ENCODE assay signal across 20 cellular contexts in genomic region chr1:28021064-28021463, GRCh38.
DNase-seq lines count a peak whose midpoint lies in the region; ATAC-seq, FAIRE-seq and TF ChIP-seq lines count a peak whose summit lies in the region.
"Had no signal": no experiment of that assay in that cellular context is flagged by ENCODE, and none has a peak within 500 bp of the region (broad histone marks: within the 10 kb centered on the region; RNA-seq: fewer than 3 reads in every experiment).

No MANE protein-coding gene starts in this region.

- intact Hi-C loops in activated T-helper 2 cell treated with anti-CD3 and anti-CD28 coated beads, Interferon-gamma antibody, Interleukin-2, Interleukin-4, amounts not matched to agents 10 μg/mL and 5 μg/mL and 100 μg/mL, durations not matched to agents 14 hours and 24 hours and 36 hours (cut with micrococcal nuclease), result no loop called here
- intact Hi-C loops in activated T-helper 1 cell treated with anti-CD3 and anti-CD28 coated beads, Interleukin-12 subunit alpha, Interleukin-12 subunit beta, Interleukin-2, Interleukin-4 antibody, amounts not matched to agents 30 ng/mL and 10 ng/mL and 1 ng/mL, durations not matched to agents 14 hours and 24 hours and 36 hours (cut with micrococcal nuclease), result no loop called here

- H2BK12ac ChIP-seq in mesenchymal stem cell (ENCODE audit: low read length in 2 of 2), result no peak overlapping the region

- H3K4me1 ChIP-seq in mesenchymal stem cell (ENCODE audit: control insufficient read depth, insufficient read depth, low read depth, low read length), result no peaks in the 10 kb centered on the region

- DNase-seq in GM12892 (ENCODE audit: insufficient read length), result no peak
- DNase-seq in KBM-7, result peak; percentile 12
- no peak for DNase-seq in activated T-helper 2 cell treated with anti-CD3 and anti-CD28 coated beads, Interferon-gamma antibody, Interleukin-2, Interleukin-4, amounts not matched to agents 10 μg/mL and 5 μg/mL and 100 μg/mL, durations not matched to agents 14 hours and 24 hours and 36 hours (ENCODE audit: low spot score)
- peak; percentile 30 for DNase-seq in mesenchymal stem cell
- DNase-seq in germinal center (ENCODE audit: low spot score), result no peak
- no peak for DNase-seq in activated T-helper 1 cell treated with anti-CD3 and anti-CD28 coated beads, Interleukin-12 subunit alpha, Interleukin-12 subunit beta, Interleukin-2, Interleukin-4 antibody, amounts not matched to agents 30 ng/mL and 10 ng/mL and 1 ng/mL, durations not matched to agents 14 hours and 24 hours and 36 hours (ENCODE audit: low spot score)
- DNase-seq: activated naive CD4-positive, alpha-beta T cell treated with anti-CD3 and anti-CD28 coated beads for 36 hours; dorsolateral prefrontal cortex; midbrain; NCI-H1092; NCI-H748 treated with DMSO at 0.1 percent for 48 hours; stimulated activated CD4-positive, alpha-beta T cell treated with anti-CD3 and anti-CD28 coated beads, Interleukin-1b, Interleukin-23, amount 100 ng/mL, for 48 hours; T-cell had no signal

- H3K4me1 Mint-ChIP-seq in activated T-helper 2 cell treated with anti-CD3 and anti-CD28 coated beads, Interferon-gamma antibody, Interleukin-2, Interleukin-4, amounts not matched to agents 10 μg/mL and 5 μg/mL and 100 μg/mL, durations not matched to agents 14 hours and 24 hours and 36 hours (ENCODE audit: low read depth), result peaks cover 10% of the 10 kb centered on the region
- peaks cover 6% of the 10 kb centered on the region for H3K4me1 Mint-ChIP-seq in activated T-helper 1 cell treated with anti-CD3 and anti-CD28 coated beads, Interleukin-12 subunit alpha, Interleukin-12 subunit beta, Interleukin-2, Interleukin-4 antibody, amounts not matched to agents 30 ng/mL and 10 ng/mL and 1 ng/mL, durations not matched to agents 14 hours and 24 hours and 36 hours (ENCODE audit: low read depth)
- H3K4me1 Mint-ChIP-seq: B cell, brain, T-cell had no signal

- H2BK15ac ChIP-seq in mesenchymal stem cell (ENCODE audit: low read depth, poor library complexity, severe bottlenecking), result no peak overlapping the region

- no peak overlapping the region for H3K9ac ChIP-seq in mesenchymal stem cell (ENCODE audit: low read length)

- peak overlapping the region; percentile 0 for H3K27ac Mint-ChIP-seq in activated T-helper 2 cell treated with anti-CD3 and anti-CD28 coated beads, Interferon-gamma antibody, Interleukin-2, Interleukin-4, amounts not matched to agents 10 μg/mL and 5 μg/mL and 100 μg/mL, durations not matched to agents 14 hours and 24 hours and 36 hours
- H3K27ac Mint-ChIP-seq in activated T-helper 1 cell treated with anti-CD3 and anti-CD28 coated beads, Interleukin-12 subunit alpha, Interleukin-12 subunit beta, Interleukin-2, Interleukin-4 antibody, amounts not matched to agents 30 ng/mL and 10 ng/mL and 1 ng/mL, durations not matched to agents 14 hours and 24 hours and 36 hours, result no peak overlapping the region
- H3K27ac Mint-ChIP-seq: activated naive CD4-positive, alpha-beta T cell treated with anti-CD3 and anti-CD28 coated beads for 36 hours; B cell had no signal

- no peak overlapping the region for H3K18ac ChIP-seq in mesenchymal stem cell (ENCODE audit: low read depth in 1 of 2, low read length in 2 of 2)

- H3K4ac ChIP-seq in mesenchymal stem cell (ENCODE audit: low read depth in 1 of 2, low read length in 2 of 2), result no peak overlapping the region

- H3K27ac ChIP-seq in mesenchymal stem cell (ENCODE audit: low read length, poor library complexity, severe bottlenecking), result no peak overlapping the region
- H3K27ac ChIP-seq: dorsolateral prefrontal cortex, hepatocyte had no signal

- H4K91ac ChIP-seq in mesenchymal stem cell (ENCODE audit: low read length), result no peak overlapping the region

- no peak for TF ChIP-seq POLR2A in GM12892 (IDR thresholded peaks at IDR 0.05; ENCODE audit: low read depth, low read length)

- no peak overlapping the region for H2AK5ac ChIP-seq in mesenchymal stem cell (ENCODE audit: low read length, severe bottlenecking)

- WGBS in mesenchymal stem cell, result 73% methylated on average over 1 of the region's 2 CpGs

- H3K23ac ChIP-seq in mesenchymal stem cell (ENCODE audit: low read length in 2 of 2), result no peak overlapping the region

- H4K8ac ChIP-seq in mesenchymal stem cell (ENCODE audit: low read length), result no peak overlapping the region

- H3K27me3 ChIP-seq in mesenchymal stem cell (ENCODE audit: control insufficient read depth in 1 of 2, insufficient read depth in 1 of 2, low read length in 2 of 2), result no peaks in the 10 kb centered on the region
- H3K27me3 ChIP-seq: dorsolateral prefrontal cortex, hepatocyte had no signal

- H3K36me3 Mint-ChIP-seq in activated T-helper 2 cell treated with anti-CD3 and anti-CD28 coated beads, Interferon-gamma antibody, Interleukin-2, Interleukin-4, amounts not matched to agents 10 μg/mL and 5 μg/mL and 100 μg/mL, durations not matched to agents 14 hours and 24 hours and 36 hours (ENCODE audit: low read depth), result peaks cover 47% of the 10 kb centered on the region
- peaks cover 26% of the 10 kb centered on the region for H3K36me3 Mint-ChIP-seq in activated T-helper 1 cell treated with anti-CD3 and anti-CD28 coated beads, Interleukin-12 subunit alpha, Interleukin-12 subunit beta, Interleukin-2, Interleukin-4 antibody, amounts not matched to agents 30 ng/mL and 10 ng/mL and 1 ng/mL, durations not matched to agents 14 hours and 24 hours and 36 hours (ENCODE audit: low read depth)

- H3K9me3 Mint-ChIP-seq in activated T-helper 2 cell treated with anti-CD3 and anti-CD28 coated beads, Interferon-gamma antibody, Interleukin-2, Interleukin-4, amounts not matched to agents 10 μg/mL and 5 μg/mL and 100 μg/mL, durations not matched to agents 14 hours and 24 hours and 36 hours, result no peaks in the 10 kb centered on the region
- no peaks in the 10 kb centered on the region for H3K9me3 Mint-ChIP-seq in activated T-helper 1 cell treated with anti-CD3 and anti-CD28 coated beads, Interleukin-12 subunit alpha, Interleukin-12 subunit beta, Interleukin-2, Interleukin-4 antibody, amounts not matched to agents 30 ng/mL and 10 ng/mL and 1 ng/mL, durations not matched to agents 14 hours and 24 hours and 36 hours
- H3K9me3 Mint-ChIP-seq: activated naive CD4-positive, alpha-beta T cell treated with anti-CD3 and anti-CD28 coated beads for 36 hours; brain; T-cell had no signal

- H3K4me3 Mint-ChIP-seq in activated T-helper 2 cell treated with anti-CD3 and anti-CD28 coated beads, Interferon-gamma antibody, Interleukin-2, Interleukin-4, amounts not matched to agents 10 μg/mL and 5 μg/mL and 100 μg/mL, durations not matched to agents 14 hours and 24 hours and 36 hours (ENCODE audit: low read depth), result no peak overlapping the region
- no peak overlapping the region for H3K4me3 Mint-ChIP-seq in activated T-helper 1 cell treated with anti-CD3 and anti-CD28 coated beads, Interleukin-12 subunit alpha, Interleukin-12 subunit beta, Interleukin-2, Interleukin-4 antibody, amounts not matched to agents 30 ng/mL and 10 ng/mL and 1 ng/mL, durations not matched to agents 14 hours and 24 hours and 36 hours
- H3K4me3 Mint-ChIP-seq: activated naive CD4-positive, alpha-beta T cell treated with anti-CD3 and anti-CD28 coated beads for 36 hours; B cell; brain; T-cell had no signal

- H3K14ac ChIP-seq in mesenchymal stem cell (ENCODE audit: low read length in 2 of 2), result no peak overlapping the region

- no peak overlapping the region for H2AFZ ChIP-seq in mesenchymal stem cell (ENCODE audit: low read depth, low read length)
- H2AFZ ChIP-seq: hepatocyte had no signal

- H3K9me3 ChIP-seq in mesenchymal stem cell (ENCODE audit: control insufficient read depth, low read length), result no peaks in the 10 kb centered on the region

- no peak overlapping the region for H3K4me2 ChIP-seq in mesenchymal stem cell (ENCODE audit: low read length, poor library complexity, severe bottlenecking)
- H3K4me2 ChIP-seq: hepatocyte had no signal

- FAIRE-seq in GM12892 (lab: Jason Lieb, UNC), result peak; percentile 51
- FAIRE-seq: HepG2 had no signal

- ATAC-seq in HG03354 (IDR thresholded peaks at IDR 0.05; ENCODE audit: poor library complexity, severe bottlenecking, unreplicated experiment), result no peak
- ATAC-seq: HCT116, HepG2, sciatic nerve, T-cell had no signal

- H2BK5ac ChIP-seq in mesenchymal stem cell (ENCODE audit: low read depth, low read length, poor library complexity, severe bottlenecking), result no peak overlapping the region

- H3K27me3 Mint-ChIP-seq in activated T-helper 2 cell treated with anti-CD3 and anti-CD28 coated beads, Interferon-gamma antibody, Interleukin-2, Interleukin-4, amounts not matched to agents 10 μg/mL and 5 μg/mL and 100 μg/mL, durations not matched to agents 14 hours and 24 hours and 36 hours (ENCODE audit: low read depth), result no peaks in the 10 kb centered on the region
- no peaks in the 10 kb centered on the region for H3K27me3 Mint-ChIP-seq in activated T-helper 1 cell treated with anti-CD3 and anti-CD28 coated beads, Interleukin-12 subunit alpha, Interleukin-12 subunit beta, Interleukin-2, Interleukin-4 antibody, amounts not matched to agents 30 ng/mL and 10 ng/mL and 1 ng/mL, durations not matched to agents 14 hours and 24 hours and 36 hours (ENCODE audit: insufficient read depth)
- H3K27me3 Mint-ChIP-seq: B cell, brain, T-cell had no signal

- peaks cover 7% of the 10 kb centered on the region for H3K79me1 ChIP-seq in mesenchymal stem cell (replicated peaks; ENCODE audit: low read length, poor library complexity, severe bottlenecking)

- H2BK120ac ChIP-seq in mesenchymal stem cell (ENCODE audit: low read depth, low read length), result no peak overlapping the region

- in situ Hi-C loops in KBM-7 (cut with MboI; ENCODE audit: low pct_unique_long_range_greater_than_20kb, low sequenced_read_pairs), result no loop called here

- peaks cover 3 to 47% of the 10 kb centered on the region in 2 experiments for H3K36me3 ChIP-seq in mesenchymal stem cell (ENCODE audit: control insufficient read depth in 1 of 2, insufficient read depth in 2 of 2, low read depth in 1 of 2, low read length in 2 of 2)

- no peak overlapping the region for H3K4me3 ChIP-seq in mesenchymal stem cell (ENCODE audit: insufficient read depth in 1 of 2, low read depth in 1 of 2, low read length in 2 of 2)
- H3K4me3 ChIP-seq: dorsolateral prefrontal cortex, hepatocyte had no signal

Comparison
In these comparisons a context has a peak if more than half of its experiments do, and no peak if none do; other contexts are left out.
1. DNase-seq: peak in KBM-7 (single experiment) and mesenchymal stem cell (single experiment); none in GM12892 (single experiment), activated T-helper 2 cell treated with anti-CD3 and anti-CD28 coated beads, Interferon-gamma antibody, Interleukin-2, Interleukin-4, amounts not matched to agents 10 μg/mL and 5 μg/mL and 100 μg/mL, durations not matched to agents 14 hours and 24 hours and 36 hours (single experiment), germinal center (single experiment) and activated T-helper 1 cell treated with anti-CD3 and anti-CD28 coated beads, Interleukin-12 subunit alpha, Interleukin-12 subunit beta, Interleukin-2, Interleukin-4 antibody, amounts not matched to agents 30 ng/mL and 10 ng/mL and 1 ng/mL, durations not matched to agents 14 hours and 24 hours and 36 hours (single experiment).